8 cellular contexts compared by ENCODE assay signal in genomic region chr19:15448778-15449619, GRCh38. TPM values are rescaled to one million over a fixed set of nuclear protein-coding genes. Genes with fewer than 3 reads are reported as not detected.
DNase-seq lines count a peak whose midpoint lies in the region; ATAC-seq and TF ChIP-seq lines count a peak whose summit lies in the region.

No MANE protein-coding gene starts in this region.

- WGBS in mesendoderm (ENCODE audit: extremely low coverage, insufficient coverage, low lambda C conversion rate) = no CpG with 5 or more reads among the region's 43 CpGs

- no peak overlapping the region for H3K18ac ChIP-seq in mesendoderm (ENCODE audit: low read length)

- H3K79me1 ChIP-seq in mesendoderm (ENCODE audit: low read length) = no peaks in the 10 kb centered on the region

- H3K4ac ChIP-seq in mesendoderm (ENCODE audit: low read depth, low read length) = no peak overlapping the region

- H3K4me2 ChIP-seq in mesendoderm (ENCODE audit: low read length) = peak overlapping the region; percentile 68

- no peak overlapping the region for H4K8ac ChIP-seq in mesendoderm (ENCODE audit: low read depth, low read length)

- DNase-seq in astrocyte of the cerebellum (ENCODE audit: low read depth) = no peak
- no peak for DNase-seq in mesendoderm
- no peak for DNase-seq in islet precursor cell
- DNase-seq in NCI-H345 treated with DMSO at 0.1 percent for 48 hours (lab: John Stamatoyannopoulos, UW; ENCODE audit: unreplicated experiment) = no peak

- no peaks in the 10 kb centered on the region for H3K36me3 ChIP-seq in mesendoderm (ENCODE audit: control insufficient read depth, insufficient read depth, low read length)

- no peak overlapping the region for H4K5ac ChIP-seq in mesendoderm (ENCODE audit: low read length)

- H2BK120ac ChIP-seq in mesendoderm (ENCODE audit: low read depth, low read length) = no peak overlapping the region

- H2BK15ac ChIP-seq in mesendoderm (replicated peaks; ENCODE audit: low read depth) = no peak overlapping the region

- H3K27ac ChIP-seq in mesendoderm (ENCODE audit: low read depth, low read length) = no peak overlapping the region

- H3K4me3 ChIP-seq in GM08714 (ENCODE audit: low read length) (peak overlapping the region; percentile 55; the same call in 1 of the 2 replicates), astrocyte of the cerebellum (ENCODE audit: low read depth, low read length) (peak overlapping the region; percentile 70), mesendoderm (ENCODE audit: low read length) (peak overlapping the region; percentile 15)

- in situ Hi-C loops in astrocyte of the cerebellum (cut with HindIII; ENCODE audit: low sequenced_read_pairs) = no loop called here

- peak overlapping the region; percentile 40 for H3K9ac ChIP-seq in mesendoderm (ENCODE audit: low read length)

- no peak for TF ChIP-seq CTCF in astrocyte of the cerebellum (IDR thresholded peaks at IDR 0.05; ENCODE audit: low read depth, low read length, missing control alignments)

- H2AK5ac ChIP-seq in mesendoderm (ENCODE audit: low read length) = no peak overlapping the region

- peak overlapping the region; percentile 49 for H3K56ac ChIP-seq in mesendoderm (ENCODE audit: low read length)

- no peaks in the 10 kb centered on the region for H3K79me2 ChIP-seq in mesendoderm (ENCODE audit: control insufficient read depth, insufficient read depth, low read length)

- peaks cover 2% of the 10 kb centered on the region for H3K27me3 ChIP-seq in mesendoderm (ENCODE audit: insufficient read depth, low read length, poor library complexity)

- ATAC-seq in HG03432 (IDR thresholded peaks at IDR 0.05; ENCODE audit: unreplicated experiment) = peak; percentile 9
- no peak for ATAC-seq in GM21529 (IDR thresholded peaks at IDR 0.05; ENCODE audit: unreplicated experiment)
- ATAC-seq in HG03095 (IDR thresholded peaks at IDR 0.05; ENCODE audit: unreplicated experiment) = no peak

- no peak overlapping the region for H3K23ac ChIP-seq in mesendoderm (ENCODE audit: low read length)

- H2BK5ac ChIP-seq in mesendoderm (ENCODE audit: low read length) = no peak overlapping the region

- peaks cover 3% of the 10 kb centered on the region for H3K4me1 ChIP-seq in mesendoderm (ENCODE audit: control insufficient read depth, low read depth, low read length)

RNA-seq across cellular contexts. Expression of gene WIZ, which starts 0.8 kb away (rescaled TPM):
- polyA plus RNA-seq in mesendoderm (2013, experiment 1 of 2) = 33.1 TPM
- polyA plus RNA-seq in mesendoderm (2013, experiment 2 of 2) = 32.1 TPM

RNA-seq across cellular contexts. Expression of gene RASAL3, which starts 15.3 kb away (rescaled TPM):
- polyA plus RNA-seq in mesendoderm (2013, experiment 1 of 2) = 0.13 TPM
- polyA plus RNA-seq in mesendoderm (2013, experiment 2 of 2) = 0.20 TPM

RNA-seq across cellular contexts. Expression of gene AKAP8L, which starts 30.2 kb away (rescaled TPM):
- polyA plus RNA-seq in mesendoderm (2013, experiment 1 of 2) = 53.6 TPM
- 52.1 TPM for polyA plus RNA-seq in mesendoderm (2013, experiment 2 of 2)

RNA-seq across cellular contexts. Expression of gene PGLYRP2, which starts 30.3 kb away (rescaled TPM):
- not detected for polyA plus RNA-seq in mesendoderm (2013, experiment 1 of 2)
- polyA plus RNA-seq in mesendoderm (2013, experiment 2 of 2) = not detected

RNA-seq across cellular contexts. Expression of gene CYP4F22, which starts 59.3 kb away (rescaled TPM):
- polyA plus RNA-seq in mesendoderm (2013, experiment 1 of 2) = 0.10 TPM
- 0.11 TPM for polyA plus RNA-seq in mesendoderm (2013, experiment 2 of 2)

Comparison
In these comparisons a context has a peak if more than half of its experiments do, and no peak if none do; other contexts are left out.
1. H3K4me3 ChIP-seq: peak in every context shown above with its lines; median percentile 70 in astrocyte of the cerebellum; 55 in GM08714; 15 in mesendoderm.